ENCODE assay signal across 2 cellular contexts in genomic region chr6:46149066-46149465, GRCh38. TPM values are rescaled to one million over a fixed set of nuclear protein-coding genes. Genes with fewer than 3 reads are reported as not detected.
"Had no signal": no experiment of that assay in that cellular context is flagged by ENCODE, and none has a peak within 500 bp of the region (broad histone marks: within the 10 kb centered on the region; RNA-seq: fewer than 3 reads in every experiment).

No MANE protein-coding gene starts in this region.

RNA-seq across cellular contexts. Expression of gene ENPP5, which starts 21.7 kb away (rescaled TPM):
- total RNA-seq: osteocyte, pulmonary artery endothelial cell had no signal
